8 cellular contexts compared by ENCODE assay signal in the genomic region with DNA sequence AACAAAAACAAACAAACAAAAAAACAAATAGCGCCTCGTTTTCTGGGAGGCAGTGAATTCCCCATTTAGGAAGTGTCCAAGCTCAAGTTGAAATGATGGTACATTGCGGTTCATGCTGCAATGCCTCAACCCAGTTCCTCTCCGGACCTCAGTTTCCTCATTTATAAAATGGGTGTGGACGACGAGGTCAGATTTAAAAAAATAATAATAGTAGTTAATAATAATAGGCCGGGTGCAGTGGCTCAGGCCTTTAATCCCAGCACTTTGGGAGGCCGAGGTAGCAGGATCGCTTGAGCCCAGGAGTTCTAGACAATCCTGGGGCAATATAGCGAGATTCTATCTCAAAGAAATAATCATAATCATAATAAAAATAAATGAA. TPM values are rescaled to one million over a fixed set of nuclear protein-coding genes. Genes with fewer than 3 reads are reported as not detected.
DNase-seq lines count a peak whose midpoint lies in the region; ATAC-seq, FAIRE-seq and TF ChIP-seq lines count a peak whose summit lies in the region.

No MANE protein-coding gene starts in this region.

- no peaks in the 10 kb centered on the region for H4K20me1 ChIP-seq in DND-41 (ENCODE audit: insufficient read depth, low read length)

- no peaks in the 10 kb centered on the region for H3K36me3 Mint-ChIP-seq in progenitor cell of endocrine pancreas (ENCODE audit: insufficient read depth)

- H3K4me1 Mint-ChIP-seq in progenitor cell of endocrine pancreas (ENCODE audit: low read depth): peaks cover 4% of the 10 kb centered on the region

- in situ Hi-C loops in Panc1 (cut with HindIII; ENCODE audit: low pct_unique_long_range_greater_than_20kb, low sequenced_read_pairs): no loop called here

- H3K9ac ChIP-seq in DND-41 (ENCODE audit: low read depth, low read length): peak overlapping the region; percentile 69

- H3K4me1 ChIP-seq in DND-41 (ENCODE audit: insufficient read depth, low read length) (peaks cover 23% of the 10 kb centered on the region), Panc1 (ENCODE audit: control insufficient read depth, insufficient read depth, low read length) (peaks cover 4% of the 10 kb centered on the region)

- H3K4me3 ChIP-seq in DND-41 (ENCODE audit: low read depth in 1 of 2, low read length in 2 of 2) (peak overlapping the region; percentile 61 to 65; a peak in 3 of 4 replicates), Panc1 (ENCODE audit: low read depth in 2 of 2, low read length in 2 of 2) (peak overlapping the region; percentile 42 to 59), epithelial cell of esophagus (ENCODE audit: low read length) (peak overlapping the region; percentile 15)

- peak overlapping the region; percentile 15; the same call in 1 of the 2 replicates for H2AFZ ChIP-seq in DND-41 (ENCODE audit: low read depth, low read length)

- peak overlapping the region; percentile 83 for H3K4me2 ChIP-seq in DND-41 (ENCODE audit: insufficient read depth, low read length)

- no peak overlapping the region for H3K27ac ChIP-seq in DND-41 (ENCODE audit: low read length)
- no peak overlapping the region for H3K27ac ChIP-seq in Panc1 (ENCODE audit: low read length)

- H3K36me3 ChIP-seq in DND-41 (ENCODE audit: insufficient read depth, low read length) (no peaks in the 10 kb centered on the region), Panc1 (ENCODE audit: control insufficient read depth, insufficient read depth, low read length) (no peaks in the 10 kb centered on the region)

- H3K9me3 Mint-ChIP-seq in progenitor cell of endocrine pancreas (ENCODE audit: low read depth): no peaks in the 10 kb centered on the region

- ATAC-seq in DND-41 (ENCODE audit: insufficient read depth, low read depth) (no peak), Panc1 (no peak), GM19452 (IDR thresholded peaks at IDR 0.05; ENCODE audit: unreplicated experiment) (no peak)

- POLR2A ChIA-PET in Panc1 (lab: Charles Lee): interaction anchor here (0.9 kb wide), 1 partner anchor 32 kb away, joined by 3 read pairs; no protein-coding TSS in a partner anchor

- CTCF ChIA-PET in Panc1 (lab: Charles Lee): interaction anchor here (0.9 to 1.9 kb wide), 5 partner anchors 29 to 204 kb away, joined by 3 to 31 read pairs (median 4); no protein-coding TSS in a partner anchor

- H3K27me3 ChIP-seq in DND-41 (ENCODE audit: insufficient read depth, low read length, poor library complexity) (peaks cover 4% of the 10 kb centered on the region), Panc1 (ENCODE audit: control insufficient read depth, insufficient read depth, low read length) (no peaks in the 10 kb centered on the region)

- intact Hi-C loops in Panc1 (cut with micrococcal nuclease; ENCODE audit: unreplicated experiment): loop anchor here (2.0 kb wide), 1 partner anchor 40 kb away; no protein-coding TSS in a partner anchor

- H3K27ac Mint-ChIP-seq in progenitor cell of endocrine pancreas: no peak overlapping the region

- no peaks in the 10 kb centered on the region for H3K79me2 ChIP-seq in DND-41 (ENCODE audit: insufficient read depth, low read length)

- DNase-seq in DND-41 (no peak), Panc1 (ENCODE audit: low read depth, low spot score) (no peak), epithelial cell of esophagus (ENCODE audit: low read depth) (no peak), progenitor cell of endocrine pancreas (ENCODE audit: low spot score, unreplicated experiment) (no peak), NCI-H2196 (lab: John Stamatoyannopoulos, UW; ENCODE audit: unreplicated experiment) (no peak), RCC 7860 (ENCODE audit: low spot score) (no peak)
- no peak for DNase-seq in activated T-cell treated with anti-CD3 and anti-CD28 coated beads, Interleukin-2, amount 50 U/mL, for 1 hour

- no peaks in the 10 kb centered on the region for H3K27me3 Mint-ChIP-seq in progenitor cell of endocrine pancreas

- no peak for FAIRE-seq in RCC 7860 (lab: Jason Lieb, UNC)

- no peaks in the 10 kb centered on the region for H3K9me3 ChIP-seq in DND-41 (ENCODE audit: insufficient read depth, low read length, severe bottlenecking)
- no peaks in the 10 kb centered on the region for H3K9me3 ChIP-seq in Panc1 (ENCODE audit: control insufficient read depth, insufficient read depth, low read depth, low read length)

- no TSS peak for BruUV-seq in Panc1 (replicated peaks; lab: Mats Ljungman, UMichigan)

- TF ChIP-seq CTCF in DND-41 (IDR thresholded peaks at IDR 0.05; ENCODE audit: borderline replicate concordance, extremely low read depth, low read length, poor library complexity, severe bottlenecking) (no peak), Panc1 (IDR thresholded peaks at IDR 0.05) (no peak), epithelial cell of esophagus (IDR thresholded peaks at IDR 0.05; ENCODE audit: insufficient read depth, low read depth, low read length, missing control alignments) (no peak), progenitor cell of endocrine pancreas (IDR thresholded peaks at IDR 0.05; ENCODE audit: unreplicated experiment) (no peak)

- peak overlapping the region; percentile 73 for H3K4me3 Mint-ChIP-seq in progenitor cell of endocrine pancreas (ENCODE audit: low read depth)

RNA-seq across cellular contexts. Expression of a gene that starts 15.5 kb away (rescaled TPM):
- total RNA-seq in Panc1 (2021; ENCODE audit: unreplicated experiment): 80.3 TPM
- polyA plus RNA-seq in Panc1 (2012; ENCODE audit: insufficient read length): 101 TPM
- total RNA-seq in progenitor cell of endocrine pancreas: 58.5 and 64.8 TPM in 2 replicates

RNA-seq across cellular contexts. Expression of a gene that starts 28.6 kb away (rescaled TPM):
- total RNA-seq in Panc1 (2021; ENCODE audit: unreplicated experiment) (13.4 TPM), progenitor cell of endocrine pancreas (5.3 and 7.3 TPM in 2 replicates)
- 6.1 TPM for polyA plus RNA-seq in Panc1 (2012; ENCODE audit: insufficient read length)

RNA-seq across cellular contexts. Expression of a gene that starts 32.7 kb away (rescaled TPM):
- 27.8 TPM for total RNA-seq in Panc1 (2021; ENCODE audit: unreplicated experiment)
- polyA plus RNA-seq in Panc1 (2012; ENCODE audit: insufficient read length): 20.6 TPM
- 7.4 and 8.9 TPM in 2 replicates for total RNA-seq in progenitor cell of endocrine pancreas

RNA-seq across cellular contexts. Expression of a gene that starts 34.3 kb away (rescaled TPM):
- total RNA-seq in Panc1 (2021; ENCODE audit: unreplicated experiment): 39.1 TPM
- 62.4 TPM for polyA plus RNA-seq in Panc1 (2012; ENCODE audit: insufficient read length)
- 24.2 and 27.2 TPM in 2 replicates for total RNA-seq in progenitor cell of endocrine pancreas

RNA-seq across cellular contexts. Expression of a gene that starts 57.7 kb away (rescaled TPM):
- 15.6 TPM for total RNA-seq in Panc1 (2021; ENCODE audit: unreplicated experiment)
- 31.9 TPM for polyA plus RNA-seq in Panc1 (2012; ENCODE audit: insufficient read length)
- 17.9 and 21.6 TPM in 2 replicates for total RNA-seq in progenitor cell of endocrine pancreas
